Comparison of ENCODE assay signal across 10 cellular contexts in genomic region chr7:12092499-12093130, GRCh38.
"Had no signal": no experiment of that assay in that cellular context is flagged by ENCODE, and none has a peak within 500 bp of the region (broad histone marks: within the 10 kb centered on the region; RNA-seq: fewer than 3 reads in every experiment).

No MANE protein-coding gene starts in this region.

- H3K4me2 ChIP-seq: smooth muscle cell had no signal

- H3K27ac ChIP-seq: colonic mucosa, heart left ventricle, prostate gland had no signal

- H3K36me3 ChIP-seq: colonic mucosa, heart left ventricle, prostate gland had no signal

- H3K27me3 ChIP-seq: colonic mucosa, heart left ventricle had no signal

- H3K4me1 ChIP-seq: colonic mucosa, heart left ventricle, prostate gland had no signal

- H3K9me3 ChIP-seq: colonic mucosa, heart left ventricle, prostate gland had no signal

- DNase-seq: activated CD4-positive, alpha-beta T cell treated with anti-CD3 and anti-CD28 coated beads, Interleukin-2, amount 10 ng/mL, durations not matched to agents 7 days and 5 days; activated CD4-positive, CD25-positive, alpha-beta regulatory T cell; activated CD8-positive, alpha-beta memory T cell treated with anti-CD3 and anti-CD28 coated beads for 24 hours; colonic mucosa; heart left ventricle; midbrain; right cardiac atrium had no signal

- H3K4me3 ChIP-seq: colonic mucosa, heart left ventricle, lung, prostate gland, smooth muscle cell had no signal

- ATAC-seq: heart left ventricle, right cardiac atrium had no signal
